ENCODE assay signal across 11 cellular contexts in genomic region chr3:171480526-171480925, GRCh38. TPM values are rescaled to one million over a fixed set of nuclear protein-coding genes. Genes with fewer than 3 reads are reported as not detected.
DNase-seq lines count a peak whose midpoint lies in the region; ATAC-seq lines count a peak whose summit lies in the region.
"Had no signal": no experiment of that assay in that cellular context is flagged by ENCODE, and none has a peak within 500 bp of the region (broad histone marks: within the 10 kb centered on the region; RNA-seq: fewer than 3 reads in every experiment).

No MANE protein-coding gene starts in this region.

- no peak overlapping the region for H3K23ac ChIP-seq in trophoblast cell (ENCODE audit: low read length)

- H2BK120ac ChIP-seq in trophoblast cell (ENCODE audit: insufficient read depth, low read length, poor library complexity), result no peak overlapping the region

- H3K9ac ChIP-seq in trophoblast cell (ENCODE audit: low read length), result no peak overlapping the region

- no peaks in the 10 kb centered on the region for H3K27me3 Mint-ChIP-seq in central memory CD8-positive, alpha-beta T cell
- H3K27me3 Mint-ChIP-seq: stimulated activated memory B cell treated with anti-CD40 and anti-IgM and Interleukin-4, amounts not matched to agents 10 μg/mL and 1 μg/mL and 100 μg/mL, for 72 hours had no signal

- H3K36me3 Mint-ChIP-seq in central memory CD8-positive, alpha-beta T cell (ENCODE audit: insufficient read depth), result peaks cover 2% of the 10 kb centered on the region
- H3K36me3 Mint-ChIP-seq: stimulated activated memory B cell treated with anti-CD40 and anti-IgM and Interleukin-4, amounts not matched to agents 10 μg/mL and 1 μg/mL and 100 μg/mL, for 72 hours had no signal

- no peaks in the 10 kb centered on the region for H3K9me3 Mint-ChIP-seq in central memory CD8-positive, alpha-beta T cell

- H3K27ac ChIP-seq in trophoblast cell (ENCODE audit: low read depth, low read length), result no peak overlapping the region

- H3K18ac ChIP-seq in trophoblast cell (ENCODE audit: low read length), result no peak overlapping the region

- H3K9me3 ChIP-seq in trophoblast cell (ENCODE audit: insufficient read depth, low read depth, low read length), result no peaks in the 10 kb centered on the region

- no peak overlapping the region for H4K91ac ChIP-seq in trophoblast cell (ENCODE audit: low read depth, low read length)

- H3K4me1 Mint-ChIP-seq in central memory CD8-positive, alpha-beta T cell, result peaks cover 13% of the 10 kb centered on the region

- peak overlapping the region; percentile 31 for H3K4me3 Mint-ChIP-seq in central memory CD8-positive, alpha-beta T cell
- H3K4me3 Mint-ChIP-seq: stimulated activated memory B cell treated with anti-CD40 and anti-IgM and Interleukin-4, amounts not matched to agents 10 μg/mL and 1 μg/mL and 100 μg/mL, for 72 hours had no signal

- H3K27ac Mint-ChIP-seq in central memory CD8-positive, alpha-beta T cell (ENCODE audit: low read depth), result peak overlapping the region; percentile 91
- H3K27ac Mint-ChIP-seq: stimulated activated memory B cell treated with anti-CD40 and anti-IgM and Interleukin-4, amounts not matched to agents 10 μg/mL and 1 μg/mL and 100 μg/mL, for 72 hours had no signal

- no peak for DNase-seq in central memory CD8-positive, alpha-beta T cell (ENCODE audit: low spot score in 2 of 2)
- DNase-seq in NCI-H146 treated with DMSO at 0.1 percent for 48 hours (lab: John Stamatoyannopoulos, UW; ENCODE audit: unreplicated experiment), result no peak
- DNase-seq in trophoblast cell, result no peak
- DNase-seq in UCSD-AML1 (lab: John Stamatoyannopoulos, UW; ENCODE audit: unreplicated experiment), result no peak
- DNase-seq in CD1c-positive myeloid dendritic cell (ENCODE audit: extremely low spot score), result no peak
- DNase-seq: NCI-H69 had no signal

- no peak overlapping the region for H3K4me2 ChIP-seq in trophoblast cell (ENCODE audit: low read length)

- no peak overlapping the region for H2BK12ac ChIP-seq in trophoblast cell (ENCODE audit: low read length)

- no peaks in the 10 kb centered on the region for H3K79me2 ChIP-seq in trophoblast cell (ENCODE audit: control insufficient read depth, insufficient read depth, low read length, poor library complexity)

- peak; percentile 90 for ATAC-seq in GM18517 (IDR thresholded peaks at IDR 0.05; ENCODE audit: unreplicated experiment)
- peak; percentile 85 for ATAC-seq in GM21423 (IDR thresholded peaks at IDR 0.05; ENCODE audit: unreplicated experiment)
- peak; percentile 83 for ATAC-seq in HG03354 (IDR thresholded peaks at IDR 0.05; ENCODE audit: poor library complexity, severe bottlenecking, unreplicated experiment)
- ATAC-seq in central memory CD8-positive, alpha-beta T cell (replicated peaks; ENCODE audit: extremely low read depth, poor library complexity, severe bottlenecking), result peak; percentile 84
- ATAC-seq: sciatic nerve; stimulated activated memory B cell treated with anti-CD40 and anti-IgM and Interleukin-4, amounts not matched to agents 10 μg/mL and 1 μg/mL and 100 μg/mL, for 72 hours had no signal

- no peak overlapping the region for H2BK5ac ChIP-seq in trophoblast cell (ENCODE audit: low read depth, low read length, poor library complexity)

- H3K4me1 ChIP-seq in trophoblast cell (ENCODE audit: control insufficient read depth in 1 of 2, insufficient read depth in 2 of 2, low read length in 2 of 2), result peaks cover 0 to 2% of the 10 kb centered on the region in 2 experiments

- no peaks in the 10 kb centered on the region for H3K27me3 ChIP-seq in trophoblast cell (ENCODE audit: insufficient read depth, low read length)

- H3K79me1 ChIP-seq in trophoblast cell (ENCODE audit: low read length), result no peaks in the 10 kb centered on the region

- no peak overlapping the region for H4K12ac ChIP-seq in trophoblast cell (ENCODE audit: low read depth, low read length)

- no peak overlapping the region for H2AK5ac ChIP-seq in trophoblast cell (ENCODE audit: low read length)

- no peak overlapping the region for H3K4ac ChIP-seq in trophoblast cell (ENCODE audit: low read depth, low read length)

- no peak overlapping the region for H3K4me3 ChIP-seq in trophoblast cell (ENCODE audit: low read depth, low read length)

- no peak overlapping the region for H3K14ac ChIP-seq in trophoblast cell (ENCODE audit: low read length)

- no CpG with 5 or more reads among the region's 1 CpG for WGBS in trophoblast cell (ENCODE audit: extremely low coverage, insufficient coverage, insufficient read length)

- H2AFZ ChIP-seq in trophoblast cell (ENCODE audit: insufficient read depth, low read length, poor library complexity), result no peak overlapping the region

- H4K8ac ChIP-seq in trophoblast cell (ENCODE audit: low read depth, low read length), result no peak overlapping the region

- H3K36me3 ChIP-seq in trophoblast cell (ENCODE audit: control insufficient read depth in 1 of 2, insufficient read depth in 2 of 2, low read length in 2 of 2), result no peaks in the 10 kb centered on the region

RNA-seq across cellular contexts. Expression of gene TNIK, which starts 20.3 kb away (rescaled TPM):
- polyA plus RNA-seq in trophoblast cell (2013), result 0.75 and 0.96 TPM in 2 replicates
